Comparison of ENCODE assay signal across 1 cellular context in genomic region chr14:65304963-65305362, GRCh38.
TF ChIP-seq lines count a peak whose summit lies in the region.

No MANE protein-coding gene starts in this region.

TF ChIP-seq in H1, 55 proteins besides CTCF, POLR2A, EP300 and RAD21:
- TF ChIP-seq POLR2AphosphoS5 (IDR thresholded peaks at IDR 0.05; ENCODE audit: low read depth, low read length), result no peak
- TF ChIP-seq GTF2F1 (IDR thresholded peaks at IDR 0.05; ENCODE audit: borderline replicate concordance, low read depth, low read length), result no peak
- no peak for TF ChIP-seq KDM4A (IDR thresholded peaks at IDR 0.05; ENCODE audit: low read depth, low read length, severe bottlenecking)
- TF ChIP-seq E2F6 (IDR thresholded peaks at IDR 0.05), result no peak
